ENCODE assay signal across 25 cellular contexts in genomic region chr1:19115082-19115808, GRCh38.
"Had no signal": no experiment of that assay in that cellular context is flagged by ENCODE, and none has a peak within 500 bp of the region (broad histone marks: within the 10 kb centered on the region; RNA-seq: fewer than 3 reads in every experiment).

No MANE protein-coding gene starts in this region.

- H3K27me3 ChIP-seq: ascending aorta, SJSA1 had no signal

- H3K27ac ChIP-seq: ascending aorta, SJSA1 had no signal

- DNase-seq: activated CD4-positive, alpha-beta T cell treated with anti-CD3 and anti-CD28 coated beads for 4 hours; activated CD4-positive, alpha-beta T cell treated with anti-CD3 and anti-CD28 coated beads, Interleukin-2, amount 50 U/mL, for 4 hours; activated CD8-positive, alpha-beta memory T cell treated with anti-CD3 and anti-CD28 coated beads for 24 hours; activated naive CD4-positive, alpha-beta T cell treated with anti-CD3 and anti-CD28 coated beads, Interleukin-2, amount 50 U/mL, for 16 hours; activated naive CD8-positive, alpha-beta T cell treated with anti-CD3 and anti-CD28 coated beads, Interleukin-2, amount 50 U/mL, for 24 hours; activated T-cell treated with anti-CD3 and anti-CD28 coated beads, Interleukin-2, amount 50 U/mL, for 4 hours; amniotic stem cell; MM.1S; NCI-H1105; NCI-H1436; NCI-H1694 treated with DMSO at 0.1 percent for 48 hours; NCI-H2029 treated with DMSO at 0.1 percent for 48 hours; NCI-H345; NCI-H510A; NCI-H526 treated with DMSO at 0.1 percent for 48 hours; NCI-H82; PC-3; SHP77; SW 1271 had no signal

- H3K27me3 Mint-ChIP-seq: activated naive CD8-positive, alpha-beta T cell treated with anti-CD3 and anti-CD28 coated beads, Interleukin-2, amount 50 U/mL, for 24 hours; brain; IgD-negative memory B cell had no signal

- H3K9me3 Mint-ChIP-seq: activated naive CD8-positive, alpha-beta T cell treated with anti-CD3 and anti-CD28 coated beads, Interleukin-2, amount 50 U/mL, for 24 hours; activated T-cell treated with anti-CD3 and anti-CD28 coated beads, Interleukin-2, amount 50 U/mL, for 4 hours; brain; IgD-negative memory B cell had no signal

- ATAC-seq: activated CD4-positive, CD25-positive, alpha-beta regulatory T cell treated with anti-CD3 and anti-CD28 coated beads, Interleukin-2, amount 50 U/mL, for 24 hours; activated naive CD8-positive, alpha-beta T cell treated with anti-CD3 and anti-CD28 coated beads, Interleukin-2, amount 50 U/mL, for 24 hours; activated T-cell treated with anti-CD3 and anti-CD28 coated beads, Interleukin-2, amount 50 U/mL, for 4 hours; PC-3; SK-N-SH treated with all-trans-retinoic acid at 6 μM for 48 hours had no signal

- H3K4me1 Mint-ChIP-seq: activated naive CD8-positive, alpha-beta T cell treated with anti-CD3 and anti-CD28 coated beads, Interleukin-2, amount 50 U/mL, for 24 hours; IgD-negative memory B cell had no signal

- H3K9me3 ChIP-seq: ascending aorta, SJSA1 had no signal

- H3K4me3 ChIP-seq: ascending aorta, SJSA1 had no signal

- H3K4me3 Mint-ChIP-seq: activated naive CD8-positive, alpha-beta T cell treated with anti-CD3 and anti-CD28 coated beads, Interleukin-2, amount 50 U/mL, for 24 hours; activated T-cell treated with anti-CD3 and anti-CD28 coated beads, Interleukin-2, amount 50 U/mL, for 4 hours; brain; IgD-negative memory B cell had no signal

- H3K4me1 ChIP-seq: ascending aorta, SJSA1 had no signal

- H3K27ac Mint-ChIP-seq: activated naive CD8-positive, alpha-beta T cell treated with anti-CD3 and anti-CD28 coated beads, Interleukin-2, amount 50 U/mL, for 24 hours; IgD-negative memory B cell had no signal
